ENCODE assay signal across 15 cellular contexts in genomic region chr9:109802491-109802890, GRCh38. TPM values are rescaled to one million over a fixed set of nuclear protein-coding genes. Genes with fewer than 3 reads are reported as not detected.
A peak's percentile ranks its signal among the peaks of the same experiment; 100 is the strongest.
DNase-seq lines count a peak whose midpoint lies in the region; ATAC-seq and TF ChIP-seq lines count a peak whose summit lies in the region.
"Had no signal": no experiment of that assay in that cellular context is flagged by ENCODE, and none has a peak within 500 bp of the region (broad histone marks: within the 10 kb centered on the region; RNA-seq: fewer than 3 reads in every experiment).

No MANE protein-coding gene starts in this region.

- H2AFZ ChIP-seq in mammary epithelial cell (ENCODE audit: low read depth, low read length) (no peak overlapping the region), trophoblast cell (ENCODE audit: insufficient read depth, low read length, poor library complexity) (no peak overlapping the region)

- H3K9ac ChIP-seq in mammary epithelial cell (ENCODE audit: insufficient read depth, low read length) (no peak overlapping the region), trophoblast cell (ENCODE audit: low read length) (no peak overlapping the region)
- H3K9ac ChIP-seq: BLaER1 had no signal

- no peak overlapping the region for H3K14ac ChIP-seq in trophoblast cell (ENCODE audit: low read length)

- no peak overlapping the region for H3K18ac ChIP-seq in trophoblast cell (ENCODE audit: low read length)

- no peak overlapping the region for H3K4ac ChIP-seq in trophoblast cell (ENCODE audit: low read depth, low read length)

- in situ Hi-C loops in mammary epithelial cell (cut with MboI; ENCODE audit: low sequenced_read_pairs in 2 of 2) = no loop called here

- H3K79me1 ChIP-seq in trophoblast cell (ENCODE audit: low read length) = peaks cover 5% of the 10 kb centered on the region

- H2AK5ac ChIP-seq in trophoblast cell (ENCODE audit: low read length) = no peak overlapping the region

- H3K9me3 ChIP-seq in mammary epithelial cell (replicated peaks; ENCODE audit: insufficient read depth, low read length) (no peaks in the 10 kb centered on the region), breast epithelium (no peaks in the 10 kb centered on the region), trophoblast cell (ENCODE audit: insufficient read depth, low read depth, low read length) (no peaks in the 10 kb centered on the region)
- H3K9me3 ChIP-seq: BLaER1, Caco-2 had no signal

- H3K36me3 ChIP-seq in mammary epithelial cell (ENCODE audit: insufficient read depth, low read length) (no peaks in the 10 kb centered on the region), breast epithelium (no peaks in the 10 kb centered on the region), trophoblast cell (ENCODE audit: control insufficient read depth in 1 of 2, insufficient read depth in 2 of 2, low read length in 2 of 2) (no peaks in the 10 kb centered on the region)
- H3K36me3 ChIP-seq: BLaER1 had no signal

- dilution Hi-C loops in mammary epithelial cell (cut with HindIII; ENCODE audit: low sequenced_read_pairs) = no loop called here

- no peaks in the 10 kb centered on the region for H4K20me1 ChIP-seq in mammary epithelial cell (ENCODE audit: insufficient read depth, low read length)
- H4K20me1 ChIP-seq: BLaER1 had no signal

- no TSS peak for BruUV-seq in mammary epithelial cell (replicated peaks; lab: Mats Ljungman, UMichigan)

- H3K27ac ChIP-seq in mammary epithelial cell (ENCODE audit: insufficient read depth, low read depth, low read length) (no peak overlapping the region), breast epithelium (no peak overlapping the region), trophoblast cell (ENCODE audit: low read depth, low read length) (no peak overlapping the region)
- H3K27ac ChIP-seq: 22Rv1, BLaER1 had no signal

- no peak overlapping the region for H4K12ac ChIP-seq in trophoblast cell (ENCODE audit: low read depth, low read length)

- H3K27me3 ChIP-seq in mammary epithelial cell (ENCODE audit: insufficient read depth, low read length) (no peaks in the 10 kb centered on the region), breast epithelium (no peaks in the 10 kb centered on the region), trophoblast cell (ENCODE audit: insufficient read depth, low read length) (no peaks in the 10 kb centered on the region)
- H3K27me3 ChIP-seq: BLaER1 had no signal

- intact Hi-C loops in mammary epithelial cell (cut with micrococcal nuclease) (no loop called here), breast epithelium (cut with DNase I; ENCODE audit: low total_unique reads) (no loop called here)

- no peak overlapping the region for H2BK5ac ChIP-seq in trophoblast cell (ENCODE audit: low read depth, low read length, poor library complexity)

- 93% methylated on average over 1 of the region's 1 CpG for WGBS in mammary epithelial cell (ENCODE audit: low coverage, missing lambda C conversion rate)
- WGBS in trophoblast cell (ENCODE audit: extremely low coverage, insufficient coverage, insufficient read length) = no CpG with 5 or more reads among the region's 1 CpG

- no peak for TF ChIP-seq CTCF in mammary epithelial cell (conservative IDR thresholded peaks at IDR 0.05 in 1 of 2, IDR thresholded peaks at IDR 0.05 in 1 of 2; ENCODE audit: extremely low read depth in 1 of 2, insufficient read depth in 1 of 2, low read depth in 1 of 2, low read length in 2 of 2)
- TF ChIP-seq CTCF in breast epithelium (IDR thresholded peaks at IDR 0.05) = no peak
- TF ChIP-seq CTCF in epithelial cell of esophagus (IDR thresholded peaks at IDR 0.05; ENCODE audit: insufficient read depth, low read depth, low read length, missing control alignments) = no peak

- no peak overlapping the region for H3K23ac ChIP-seq in trophoblast cell (ENCODE audit: low read length)

- peaks cover 44% of the 10 kb centered on the region for H3K79me2 ChIP-seq in mammary epithelial cell (ENCODE audit: insufficient read depth, low read length)
- no peaks in the 10 kb centered on the region for H3K79me2 ChIP-seq in trophoblast cell (ENCODE audit: control insufficient read depth, insufficient read depth, low read length, poor library complexity)

- H2BK12ac ChIP-seq in trophoblast cell (ENCODE audit: low read length) = no peak overlapping the region

- no peak overlapping the region for H2BK120ac ChIP-seq in trophoblast cell (ENCODE audit: insufficient read depth, low read length, poor library complexity)

- ATAC-seq in GM18870 (IDR thresholded peaks at IDR 0.05; ENCODE audit: unreplicated experiment) = no peak

- DNase-seq in mammary epithelial cell (peak; percentile 35), breast epithelium (ENCODE audit: low spot score in 2 of 2) (no peak), epithelial cell of esophagus (ENCODE audit: low read depth) (peak; percentile 29), trophoblast cell (peak; percentile 66 to 80), mucosa of gallbladder (ENCODE audit: low spot score) (no peak), ecto neural progenitor cell (ENCODE audit: low spot score) (no peak)
- DNase-seq: AML-193; Caco-2; CD8-positive, alpha-beta memory T cell; DND-41; GDM1; HCEC 1CT had no signal

- H4K91ac ChIP-seq in trophoblast cell (ENCODE audit: low read depth, low read length) = no peak overlapping the region

- TF ChIP-seq POLR2A in breast epithelium (IDR thresholded peaks at IDR 0.05) = no peak

- no peak overlapping the region for H3K4me3 ChIP-seq in mammary epithelial cell (replicated peaks in 1 of 3; ENCODE audit: insufficient read depth in 1 of 3, low read depth in 2 of 3, low read length in 3 of 3)
- H3K4me3 ChIP-seq in breast epithelium = no peak overlapping the region
- no peak overlapping the region for H3K4me3 ChIP-seq in epithelial cell of esophagus (ENCODE audit: low read length)
- no peak overlapping the region for H3K4me3 ChIP-seq in trophoblast cell (ENCODE audit: low read depth, low read length)
- H3K4me3 ChIP-seq: BLaER1 had no signal

- H3K4me1 ChIP-seq in mammary epithelial cell (ENCODE audit: insufficient read depth, low read length) (peaks cover 18% of the 10 kb centered on the region), breast epithelium (peaks cover 0 to 3% of the 10 kb centered on the region in 2 donors), trophoblast cell (ENCODE audit: control insufficient read depth in 1 of 2, insufficient read depth in 2 of 2, low read length in 2 of 2) (peaks cover 8 to 9% of the 10 kb centered on the region in 2 experiments)
- H3K4me1 ChIP-seq: BLaER1, Caco-2 had no signal

- no peak overlapping the region for H4K8ac ChIP-seq in trophoblast cell (ENCODE audit: low read depth, low read length)

- CTCF ChIA-PET in mammary epithelial cell (lab: Charles Lee; ENCODE audit: low non-redundant PET) = no interaction called here

- no peak overlapping the region for H3K4me2 ChIP-seq in mammary epithelial cell (ENCODE audit: insufficient read depth, low read depth, low read length)
- no peak overlapping the region for H3K4me2 ChIP-seq in trophoblast cell (ENCODE audit: low read length)
- H3K4me2 ChIP-seq: BLaER1 had no signal

RNA-seq across cellular contexts. Expression of gene PALM2AKAP2, which starts 22.5 kb away (rescaled TPM):
- total RNA-seq in mammary epithelial cell (10 to 100 TPM; 22.3 to 49.0 TPM), breast epithelium (10 to 100 TPM in 1 of 3 donors, 1 to 10 TPM in 2; 6.4 to 41.4 (median 8.8) TPM), mucosa of gallbladder (10.1 TPM)
- 3.7 TPM for polyA plus RNA-seq in mammary epithelial cell
- polyA minus RNA-seq in mammary epithelial cell = 28.5 TPM
- 5.6 and 6.9 TPM in 2 replicates for polyA plus RNA-seq in trophoblast cell (2013)
- total RNA-seq: CD8-positive, alpha-beta memory T cell had no signal

Comparison
In these comparisons a context has a peak if more than half of its experiments do, and no peak if none do; other contexts are left out.
1. DNase-seq: peak in mammary epithelial cell (single experiment), epithelial cell of esophagus (single experiment) and trophoblast cell (2 of 2); none in breast epithelium (0 of 2), mucosa of gallbladder (single experiment) and ecto neural progenitor cell (single experiment).